ENCODE assay signal across 28 cellular contexts in the genomic region with DNA sequence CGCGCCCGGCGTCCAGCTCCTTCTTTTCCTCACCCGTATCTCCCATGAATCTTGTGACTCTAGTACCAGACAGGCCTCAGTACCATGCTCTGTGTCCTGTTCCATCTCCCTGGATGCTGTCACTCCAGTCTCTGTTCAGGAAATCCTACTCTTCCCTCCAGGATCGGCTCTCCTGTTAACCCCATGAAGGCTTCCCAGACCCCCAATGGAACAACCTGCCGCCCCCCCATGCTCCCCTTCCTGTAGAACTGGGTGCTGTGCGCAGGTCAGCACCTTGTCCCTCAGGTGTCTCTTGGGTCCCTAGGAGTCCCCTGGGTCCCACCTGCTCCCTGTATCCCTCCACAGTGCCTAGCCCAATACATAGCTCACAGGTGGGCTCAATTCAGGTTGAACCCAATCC. TPM values are rescaled to one million over a fixed set of nuclear protein-coding genes. Genes with fewer than 3 reads are reported as not detected.
"Had no signal": no experiment of that assay in that cellular context is flagged by ENCODE, and none has a peak within 500 bp of the region (broad histone marks: within the 10 kb centered on the region; RNA-seq: fewer than 3 reads in every experiment).

No MANE protein-coding gene starts in this region.

- H3K4me3 Mint-ChIP-seq: activated CD4-positive, alpha-beta memory T cell treated with anti-CD3 and anti-CD28 coated beads for 36 hours; activated CD4-positive, alpha-beta T cell treated with anti-CD3 and anti-CD28 coated beads, Interleukin-2, amount 10 ng/mL, durations not matched to agents 24 days and 14 days; activated naive CD4-positive, alpha-beta T cell treated with anti-CD3 and anti-CD28 coated beads, Interleukin-2, amount 10 ng/mL, durations not matched to agents 7 days and 5 days; activated naive CD8-positive, alpha-beta T cell treated with anti-CD3 and anti-CD28 coated beads, Interleukin-2, amount 10 ng/mL, durations not matched to agents 7 days and 5 days; activated T-helper 1 cell treated with anti-CD3 and anti-CD28 coated beads, Interleukin-12 subunit alpha, Interleukin-12 subunit beta, Interleukin-2, Interleukin-4 antibody, amounts not matched to agents 30 ng/mL and 10 ng/mL and 1 ng/mL, durations not matched to agents 14 hours and 24 hours and 36 hours; effector memory CD8-positive, alpha-beta T cell; naive B cell had no signal

- DNase-seq: activated CD4-positive, alpha-beta memory T cell treated with anti-CD3 and anti-CD28 coated beads for 36 hours; activated CD4-positive, alpha-beta T cell treated with anti-CD3 and anti-CD28 coated beads, Interleukin-2, amount 10 ng/mL, durations not matched to agents 24 days and 14 days; activated CD4-positive, CD25-positive, alpha-beta regulatory T cell treated with anti-CD3 and anti-CD28 coated beads, Interleukin-2, amount 50 U/mL, for 72 hours; activated CD8-positive, alpha-beta memory T cell treated with anti-CD3 and anti-CD28 coated beads, Interleukin-2, amount 50 U/mL, for 4 hours; activated gamma-delta T cell; activated naive CD4-positive, alpha-beta T cell treated with anti-CD3 and anti-CD28 coated beads, Interleukin-2, amount 10 ng/mL, durations not matched to agents 7 days and 5 days; activated naive CD8-positive, alpha-beta T cell treated with anti-CD3 and anti-CD28 coated beads, Interleukin-2, amount 10 ng/mL, durations not matched to agents 7 days and 5 days; activated T-cell treated with anti-CD3 and anti-CD28 coated beads, Interleukin-2, amount 50 U/mL, for 1 hour; brain microvascular endothelial cell; caudate nucleus; cortex of kidney; effector memory CD8-positive, alpha-beta T cell; erythroblast; left ventricle myocardium inferior; naive B cell; right cardiac atrium; stimulated activated CD4-positive, alpha-beta T cell treated with anti-CD3 and anti-CD28 coated beads, Interleukin-15, amount 100 ng/mL, for 24 hours; stimulated activated naive CD4-positive, alpha-beta T cell treated with Interleukin-2 at 50 U/mL for 16 hours; T-helper 9 cell; testis; transverse colon had no signal

- H3K9me3 Mint-ChIP-seq: activated CD4-positive, alpha-beta memory T cell treated with anti-CD3 and anti-CD28 coated beads for 36 hours; activated CD4-positive, alpha-beta T cell treated with anti-CD3 and anti-CD28 coated beads, Interleukin-2, amount 10 ng/mL, durations not matched to agents 24 days and 14 days; activated naive CD4-positive, alpha-beta T cell treated with anti-CD3 and anti-CD28 coated beads, Interleukin-2, amount 10 ng/mL, durations not matched to agents 7 days and 5 days; activated naive CD8-positive, alpha-beta T cell treated with anti-CD3 and anti-CD28 coated beads, Interleukin-2, amount 10 ng/mL, durations not matched to agents 7 days and 5 days; activated T-helper 1 cell treated with anti-CD3 and anti-CD28 coated beads, Interleukin-12 subunit alpha, Interleukin-12 subunit beta, Interleukin-2, Interleukin-4 antibody, amounts not matched to agents 30 ng/mL and 10 ng/mL and 1 ng/mL, durations not matched to agents 14 hours and 24 hours and 36 hours had no signal

- H3K4me1 Mint-ChIP-seq: activated CD4-positive, alpha-beta T cell treated with anti-CD3 and anti-CD28 coated beads, Interleukin-2, amount 10 ng/mL, durations not matched to agents 24 days and 14 days; naive B cell had no signal

- H3K27me3 Mint-ChIP-seq: activated CD4-positive, alpha-beta memory T cell treated with anti-CD3 and anti-CD28 coated beads for 36 hours; activated CD4-positive, alpha-beta T cell treated with anti-CD3 and anti-CD28 coated beads, Interleukin-2, amount 10 ng/mL, durations not matched to agents 24 days and 14 days; activated naive CD4-positive, alpha-beta T cell treated with anti-CD3 and anti-CD28 coated beads, Interleukin-2, amount 10 ng/mL, durations not matched to agents 7 days and 5 days; activated naive CD8-positive, alpha-beta T cell treated with anti-CD3 and anti-CD28 coated beads, Interleukin-2, amount 10 ng/mL, durations not matched to agents 7 days and 5 days; effector memory CD8-positive, alpha-beta T cell had no signal

- H3K4me2 ChIP-seq: hepatocyte had no signal

- H3K36me3 Mint-ChIP-seq: activated CD4-positive, alpha-beta memory T cell treated with anti-CD3 and anti-CD28 coated beads for 36 hours; activated naive CD4-positive, alpha-beta T cell treated with anti-CD3 and anti-CD28 coated beads, Interleukin-2, amount 10 ng/mL, durations not matched to agents 7 days and 5 days; activated naive CD8-positive, alpha-beta T cell treated with anti-CD3 and anti-CD28 coated beads, Interleukin-2, amount 10 ng/mL, durations not matched to agents 7 days and 5 days; naive B cell had no signal

- H3K27me3 ChIP-seq: ascending aorta, brain microvascular endothelial cell, gastroesophageal sphincter, hepatocyte, testis, transverse colon had no signal

- ATAC-seq: effector memory CD8-positive, alpha-beta T cell; gastroesophageal sphincter; right cardiac atrium had no signal

- H3K27ac ChIP-seq: ascending aorta, brain microvascular endothelial cell, gastroesophageal sphincter, hepatocyte, left ventricle myocardium inferior, testis, transverse colon had no signal

- H3K4me3 ChIP-seq: ascending aorta, gastroesophageal sphincter, hepatocyte, left ventricle myocardium inferior, lung, testis, transverse colon had no signal

- H3K27ac Mint-ChIP-seq: activated CD4-positive, alpha-beta memory T cell treated with anti-CD3 and anti-CD28 coated beads for 36 hours; activated CD4-positive, alpha-beta T cell treated with anti-CD3 and anti-CD28 coated beads, Interleukin-2, amount 10 ng/mL, durations not matched to agents 24 days and 14 days; activated naive CD4-positive, alpha-beta T cell treated with anti-CD3 and anti-CD28 coated beads, Interleukin-2, amount 10 ng/mL, durations not matched to agents 7 days and 5 days; activated naive CD8-positive, alpha-beta T cell treated with anti-CD3 and anti-CD28 coated beads, Interleukin-2, amount 10 ng/mL, durations not matched to agents 7 days and 5 days; activated T-helper 1 cell treated with anti-CD3 and anti-CD28 coated beads, Interleukin-12 subunit alpha, Interleukin-12 subunit beta, Interleukin-2, Interleukin-4 antibody, amounts not matched to agents 30 ng/mL and 10 ng/mL and 1 ng/mL, durations not matched to agents 14 hours and 24 hours and 36 hours; effector memory CD8-positive, alpha-beta T cell had no signal

- FAIRE-seq: TTC549 had no signal

- H3K79me2 ChIP-seq: hepatocyte had no signal

- H3K36me3 ChIP-seq: ascending aorta, brain microvascular endothelial cell, gastroesophageal sphincter, left ventricle myocardium inferior, transverse colon had no signal

- H3K4me1 ChIP-seq: ascending aorta, left ventricle myocardium inferior, transverse colon had no signal

- H3K9me3 ChIP-seq: ascending aorta, gastroesophageal sphincter, left ventricle myocardium inferior, testis, transverse colon had no signal

RNA-seq across cellular contexts. Expression of gene MYCN, which starts 41.3 kb away (rescaled TPM):
- total RNA-seq: activated CD4-positive, alpha-beta T cell treated with anti-CD3 and anti-CD28 coated beads, Interleukin-2, amount 10 ng/mL, durations not matched to agents 24 days and 14 days; activated CD8-positive, alpha-beta memory T cell treated with anti-CD3 and anti-CD28 coated beads for 36 hours; activated naive CD8-positive, alpha-beta T cell treated with anti-CD3 and anti-CD28 coated beads, Interleukin-2, amount 10 ng/mL, durations not matched to agents 7 days and 5 days; activated T-helper 1 cell treated with anti-CD3 and anti-CD28 coated beads, Interleukin-12 subunit alpha, Interleukin-12 subunit beta, Interleukin-2, Interleukin-4 antibody, amounts not matched to agents 30 ng/mL and 10 ng/mL and 1 ng/mL, durations not matched to agents 14 hours and 24 hours and 36 hours; ascending aorta had no signal
